ENCODE assay signal across 3 cellular contexts in genomic region chr4:6525474-6525873, GRCh38. TPM values are rescaled to one million over a fixed set of nuclear protein-coding genes. Genes with fewer than 3 reads are reported as not detected.
"Had no signal": no experiment of that assay in that cellular context is flagged by ENCODE, and none has a peak within 500 bp of the region (broad histone marks: within the 10 kb centered on the region; RNA-seq: fewer than 3 reads in every experiment).

No MANE protein-coding gene starts in this region.

- H3K4me3 ChIP-seq: GM23338 had no signal

- H3K9me3 Mint-ChIP-seq: GM23338, H9 had no signal

- DNase-seq: H9 had no signal

- H3K27ac Mint-ChIP-seq: GM23338, IgD-negative memory B cell had no signal

- H3K4me1 Mint-ChIP-seq: IgD-negative memory B cell had no signal

- H3K4me2 ChIP-seq: GM23338 had no signal

- H3K36me3 Mint-ChIP-seq: IgD-negative memory B cell had no signal

- H3K4me3 Mint-ChIP-seq: GM23338, H9, IgD-negative memory B cell had no signal

RNA-seq across cellular contexts. Expression of gene PPP2R2C, which starts 53.1 kb away (rescaled TPM):
- polyA plus RNA-seq: IgD-negative memory B cell had no signal
